12 cellular contexts compared by ENCODE assay signal in the genomic region with DNA sequence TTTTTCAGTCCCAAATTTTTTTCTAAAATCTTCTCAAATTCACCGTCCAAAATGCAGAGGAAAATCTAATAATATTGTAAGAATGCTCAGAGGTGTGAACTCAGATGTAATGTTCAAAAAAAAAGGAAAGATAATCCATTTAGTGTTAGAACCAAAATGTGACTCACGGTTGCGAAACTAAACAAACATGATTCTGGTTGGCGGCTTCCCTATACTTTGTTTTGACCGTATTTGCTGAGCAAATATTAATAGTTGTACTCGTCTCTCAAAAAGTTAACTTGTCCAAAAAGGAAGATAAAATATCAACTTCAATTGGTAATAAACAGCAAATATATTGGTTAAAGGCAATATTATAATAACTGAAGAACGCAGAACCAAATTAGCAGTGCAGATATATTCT. TPM values are rescaled to one million over a fixed set of nuclear protein-coding genes. Genes with fewer than 3 reads are reported as not detected.
DNase-seq lines count a peak whose midpoint lies in the region; TF ChIP-seq lines count a peak whose summit lies in the region.
"Had no signal": no experiment of that assay in that cellular context is flagged by ENCODE, and none has a peak within 500 bp of the region (broad histone marks: within the 10 kb centered on the region; RNA-seq: fewer than 3 reads in every experiment).

No MANE protein-coding gene starts in this region.

- H3K36me3 ChIP-seq in brain microvascular endothelial cell (replicated peaks) (no peaks in the 10 kb centered on the region), esophagus muscularis mucosa (no peaks in the 10 kb centered on the region)

- intact Hi-C loops in esophagus muscularis mucosa (cut with DNase I): no loop called here

- no peak for TF ChIP-seq CTCF in HL-60 (IDR thresholded peaks at IDR 0.05; ENCODE audit: insufficient read depth, low read length)
- no peak for TF ChIP-seq CTCF in brain microvascular endothelial cell (IDR thresholded peaks at IDR 0.05; ENCODE audit: low read depth, low read length, missing control alignments)
- no peak for TF ChIP-seq CTCF in nephron progenitor cell (IDR thresholded peaks at IDR 0.05)
- no peak for TF ChIP-seq CTCF in esophagus muscularis mucosa (IDR thresholded peaks at IDR 0.05)

- no peaks in the 10 kb centered on the region for H3K4me1 ChIP-seq in esophagus muscularis mucosa

- peak; percentile 1 to 4 for DNase-seq in HL-60 (ENCODE audit: low read depth in 1 of 2, low spot score in 1 of 2)
- peak; percentile 52 for DNase-seq in NCI-H2196 (lab: John Stamatoyannopoulos, UW; ENCODE audit: unreplicated experiment)
- peak; percentile 4 for DNase-seq in brain microvascular endothelial cell
- peak; percentile 18 for DNase-seq in mucosa of gallbladder (ENCODE audit: low spot score)
- no peak for DNase-seq in nephron progenitor cell
- DNase-seq in activated naive CD4-positive, alpha-beta T cell (lab: John Stamatoyannopoulos, UW): no peak
- no peak for DNase-seq in esophagus muscularis mucosa (ENCODE audit: extremely low spot score)
- DNase-seq: activated naive CD8-positive, alpha-beta T cell treated with anti-CD3 and anti-CD28 coated beads, Interleukin-2, amount 10 ng/mL, durations not matched to agents 7 days and 5 days; CD4-positive, alpha-beta T cell; left ventricle myocardium superior; NCI-H146 had no signal

- no peak for TF ChIP-seq POLR2A in esophagus muscularis mucosa (IDR thresholded peaks at IDR 0.05; ENCODE audit: low read depth)

- TF ChIP-seq EP300 in esophagus muscularis mucosa (IDR thresholded peaks at IDR 0.05): no peak

- 81% methylated on average over 7 of the region's 7 CpGs for WGBS in esophagus muscularis mucosa

- no peak overlapping the region for H3K4me3 ChIP-seq in HL-60 (replicated peaks; ENCODE audit: insufficient read depth, low read length)
- no peak overlapping the region for H3K4me3 ChIP-seq in brain microvascular endothelial cell (ENCODE audit: low read depth, low read length)
- no peak overlapping the region for H3K4me3 ChIP-seq in esophagus muscularis mucosa

- H3K27ac ChIP-seq in HL-60 (replicated peaks): no peak overlapping the region
- no peak overlapping the region for H3K27ac ChIP-seq in brain microvascular endothelial cell
- no peak overlapping the region for H3K27ac ChIP-seq in esophagus muscularis mucosa (replicated peaks in 1 of 4)

- no peaks in the 10 kb centered on the region for H3K9me3 ChIP-seq in esophagus muscularis mucosa

- H3K4me1 Mint-ChIP-seq in nephron progenitor cell: no peaks in the 10 kb centered on the region
- H3K4me1 Mint-ChIP-seq: activated naive CD8-positive, alpha-beta T cell treated with anti-CD3 and anti-CD28 coated beads, Interleukin-2, amount 10 ng/mL, durations not matched to agents 7 days and 5 days had no signal

- in situ Hi-C loops in brain microvascular endothelial cell (cut with HindIII; ENCODE audit: low pct_ligation_motif_present, low sequenced_read_pairs): no loop called here

- H3K27me3 ChIP-seq in HL-60 (ENCODE audit: insufficient read depth, poor library complexity, severe bottlenecking) (no peaks in the 10 kb centered on the region), brain microvascular endothelial cell (replicated peaks) (no peaks in the 10 kb centered on the region), esophagus muscularis mucosa (no peaks in the 10 kb centered on the region)

- no peak overlapping the region for H3K4me3 Mint-ChIP-seq in nephron progenitor cell
- H3K4me3 Mint-ChIP-seq: activated naive CD8-positive, alpha-beta T cell treated with anti-CD3 and anti-CD28 coated beads, Interleukin-2, amount 10 ng/mL, durations not matched to agents 7 days and 5 days; CD4-positive, alpha-beta T cell; dendritic cell treated with granulocyte-macrophage colony-stimulating factor and Interleukin-4, amounts not matched to agents 40 ng/mL and 50 ng/mL, for 4 days had no signal

- no peaks in the 10 kb centered on the region for H3K36me3 Mint-ChIP-seq in nephron progenitor cell (ENCODE audit: low read depth)
- H3K36me3 Mint-ChIP-seq: activated naive CD8-positive, alpha-beta T cell treated with anti-CD3 and anti-CD28 coated beads, Interleukin-2, amount 10 ng/mL, durations not matched to agents 7 days and 5 days had no signal

- H3K27ac Mint-ChIP-seq in nephron progenitor cell: no peak overlapping the region
- H3K27ac Mint-ChIP-seq: activated naive CD8-positive, alpha-beta T cell treated with anti-CD3 and anti-CD28 coated beads, Interleukin-2, amount 10 ng/mL, durations not matched to agents 7 days and 5 days; CD4-positive, alpha-beta T cell; dendritic cell treated with granulocyte-macrophage colony-stimulating factor and Interleukin-4, amounts not matched to agents 40 ng/mL and 50 ng/mL, for 4 days had no signal

- no peaks in the 10 kb centered on the region for H3K27me3 Mint-ChIP-seq in nephron progenitor cell (ENCODE audit: low read depth, poor library complexity)
- H3K27me3 Mint-ChIP-seq: activated naive CD8-positive, alpha-beta T cell treated with anti-CD3 and anti-CD28 coated beads, Interleukin-2, amount 10 ng/mL, durations not matched to agents 7 days and 5 days; dendritic cell treated with granulocyte-macrophage colony-stimulating factor and Interleukin-4, amounts not matched to agents 40 ng/mL and 50 ng/mL, for 4 days had no signal

- peaks cover 10% of the 10 kb centered on the region for H3K9me3 Mint-ChIP-seq in nephron progenitor cell
- H3K9me3 Mint-ChIP-seq: activated naive CD8-positive, alpha-beta T cell treated with anti-CD3 and anti-CD28 coated beads, Interleukin-2, amount 10 ng/mL, durations not matched to agents 7 days and 5 days; CD4-positive, alpha-beta T cell; dendritic cell treated with granulocyte-macrophage colony-stimulating factor and Interleukin-4, amounts not matched to agents 40 ng/mL and 50 ng/mL, for 4 days had no signal

RNA-seq across cellular contexts. Expression of gene ZSWIM5, which starts 34.4 kb away (rescaled TPM):
- total RNA-seq in mucosa of gallbladder: 4.4 TPM
- 1 to 10 TPM; 3.3 to 6.2 (median 5.3) TPM for total RNA-seq in esophagus muscularis mucosa

Comparison
In these comparisons a context has a peak if more than half of its experiments do, and no peak if none do; other contexts are left out.
1. DNase-seq: peak in HL-60 (2 of 2), NCI-H2196 (single experiment), brain microvascular endothelial cell (single experiment) and mucosa of gallbladder (single experiment); none in nephron progenitor cell (single experiment), activated naive CD4-positive, alpha-beta T cell (0 of 4) and esophagus muscularis mucosa (single experiment).